Comparison of ENCODE assay signal across 8 cellular contexts in the genomic region with DNA sequence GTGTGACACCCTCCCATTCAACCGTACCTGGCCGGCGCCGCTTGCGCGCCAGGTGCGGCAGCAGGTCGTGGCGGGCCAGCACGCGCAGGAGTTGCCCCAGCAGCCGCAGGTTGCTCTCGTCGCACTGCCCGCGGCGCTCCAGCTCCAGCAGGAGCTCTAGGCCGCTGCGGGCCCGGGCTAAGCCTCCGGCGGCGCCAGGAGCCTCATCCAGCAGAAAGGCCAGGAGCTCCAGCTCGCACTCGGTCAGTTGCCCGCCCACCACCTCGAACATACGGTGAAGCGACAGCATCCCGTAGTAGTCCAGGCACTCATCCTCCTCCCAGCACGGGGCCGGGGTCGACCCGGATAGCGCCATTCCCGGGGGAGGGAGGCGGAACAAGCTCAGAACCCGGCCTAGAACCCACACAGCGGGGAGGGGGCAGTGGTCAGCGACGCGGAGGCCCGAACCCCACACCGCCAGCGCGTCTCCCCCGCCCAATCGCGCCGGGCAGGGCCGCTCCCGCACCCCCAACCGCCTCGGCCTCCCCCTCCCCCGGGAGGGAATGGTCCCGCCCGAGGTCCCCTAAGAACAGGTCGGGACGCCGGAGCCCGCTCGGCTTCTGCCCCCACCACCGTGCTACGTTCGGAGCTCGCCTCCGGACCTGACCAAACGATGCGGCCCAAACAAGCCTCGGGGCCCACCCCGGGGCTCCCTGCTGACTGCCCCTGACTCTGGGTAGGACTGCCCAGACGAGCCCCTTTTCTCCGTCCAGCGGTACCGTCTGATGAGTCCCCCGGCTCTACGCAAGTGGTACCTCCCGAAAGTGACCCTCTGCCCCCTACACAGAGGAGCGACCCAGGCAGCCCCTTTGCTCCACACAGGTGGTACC. TPM values are rescaled to one million over a fixed set of nuclear protein-coding genes. Genes with fewer than 3 reads are reported as not detected.
DNase-seq lines count a peak whose midpoint lies in the region; ATAC-seq and TF ChIP-seq lines count a peak whose summit lies in the region.

No MANE protein-coding gene starts in this region.

- DNase-seq in BJ (ENCODE audit: low read depth) (no peak), MG63 (peak; percentile 46), fibroblast of mammary gland (ENCODE audit: low read depth) (peak; percentile 11), vagina (ENCODE audit: extremely low spot score in 2 of 2) (no peak)
- DNase-seq in activated T-cell treated with anti-CD3 and anti-CD28 coated beads, Interleukin-2, amount 50 U/mL, for 1 hour = peak; percentile 34
- peak; percentile 64 for DNase-seq in natural killer cell treated with Interleukin-12 subunit alpha and Interleukin-12 subunit beta and Interleukin-15 and Interleukin-18, amount 100 ng/mL, for 72 hours (ENCODE audit: low spot score)

- H3K27ac Mint-ChIP-seq in natural killer cell treated with Interleukin-12 subunit alpha and Interleukin-12 subunit beta and Interleukin-15 and Interleukin-18, amount 100 ng/mL, for 72 hours = peak overlapping the region; percentile 87 to 93

- peak overlapping the region; percentile 95 for H3K27ac ChIP-seq in vagina

- TF ChIP-seq CTCF in BJ (IDR thresholded peaks at IDR 0.05; ENCODE audit: insufficient read depth, low read depth, low read length) (no peak), fibroblast of mammary gland (conservative IDR thresholded peaks at IDR 0.05; ENCODE audit: control insufficient read depth, insufficient read depth, low read depth, low read length) (no peak), vagina (IDR thresholded peaks at IDR 0.05) (no peak)

- peaks cover 71% of the 10 kb centered on the region for H3K4me1 ChIP-seq in vagina

- H3K4me3 ChIP-seq in BJ (ENCODE audit: low read depth, low read length) = peak overlapping the region; percentile 79
- H3K4me3 ChIP-seq in MG63 = peak overlapping the region; percentile 84
- H3K4me3 ChIP-seq in fibroblast of mammary gland (ENCODE audit: control insufficient read depth, low read depth, low read length) = peak overlapping the region; percentile 93
- H3K4me3 ChIP-seq in vagina = peak overlapping the region; percentile 59 to 67

- H3K27me3 Mint-ChIP-seq in natural killer cell treated with Interleukin-12 subunit alpha and Interleukin-12 subunit beta and Interleukin-15 and Interleukin-18, amount 100 ng/mL, for 72 hours = no peaks in the 10 kb centered on the region

- H3K36me3 ChIP-seq in BJ (ENCODE audit: control insufficient read depth, insufficient read depth, low read length) (no peaks in the 10 kb centered on the region), MG63 (peaks cover 36% of the 10 kb centered on the region), vagina (peaks cover 0 to 27% of the 10 kb centered on the region in 2 donors)

- no peaks in the 10 kb centered on the region for H3K9me3 Mint-ChIP-seq in natural killer cell treated with Interleukin-12 subunit alpha and Interleukin-12 subunit beta and Interleukin-15 and Interleukin-18, amount 100 ng/mL, for 72 hours

- H3K9me3 ChIP-seq in MG63 (no peaks in the 10 kb centered on the region), vagina (no peaks in the 10 kb centered on the region)

- TF ChIP-seq POLR2A in vagina (IDR thresholded peaks at IDR 0.05) = no peak

- peaks cover 59 to 69% of the 10 kb centered on the region in 2 donors for H3K4me1 Mint-ChIP-seq in natural killer cell treated with Interleukin-12 subunit alpha and Interleukin-12 subunit beta and Interleukin-15 and Interleukin-18, amount 100 ng/mL, for 72 hours (ENCODE audit: low read depth in 2 of 2)

- H3K27me3 ChIP-seq in BJ (ENCODE audit: control insufficient read depth, insufficient read depth, low read length) (no peaks in the 10 kb centered on the region), MG63 (no peaks in the 10 kb centered on the region), vagina (no peaks in the 10 kb centered on the region)

- POLR2A ChIA-PET in BJ (lab: Charles Lee) = interaction anchor here (0.7 kb wide), 1 partner anchor 9 kb away, joined by 47 read pairs; no protein-coding TSS in a partner anchor

- H3K36me3 Mint-ChIP-seq in natural killer cell treated with Interleukin-12 subunit alpha and Interleukin-12 subunit beta and Interleukin-15 and Interleukin-18, amount 100 ng/mL, for 72 hours = peaks cover 13% of the 10 kb centered on the region

- CTCF ChIA-PET in BJ (lab: Yijun Ruan, JAX) = interaction anchor here (0.7 to 2.9 kb wide), 11 partner anchors 9 to 108 kb away, joined by 3 to 12 read pairs (median 4); partner anchors contain the start of genes GSK3A and POU2F2

- peak; percentile 17 for ATAC-seq in GM21360 (IDR thresholded peaks at IDR 0.05; ENCODE audit: unreplicated experiment)
- peak in 1 of 2 donors; percentile 6 for ATAC-seq in natural killer cell treated with Interleukin-12 subunit alpha and Interleukin-12 subunit beta and Interleukin-15 and Interleukin-18, amount 100 ng/mL, for 72 hours
- no peak for ATAC-seq in GM21390 (IDR thresholded peaks at IDR 0.05; ENCODE audit: unreplicated experiment)

- intact Hi-C loops in vagina (cut with DNase I) = no loop called here

- H3K4me3 Mint-ChIP-seq in natural killer cell treated with Interleukin-12 subunit alpha and Interleukin-12 subunit beta and Interleukin-15 and Interleukin-18, amount 100 ng/mL, for 72 hours = peak overlapping the region; percentile 96

RNA-seq across cellular contexts. Expression of gene DEDD2, which starts 0.6 kb away (rescaled TPM):
- 19.1 and 30.4 TPM in 2 replicates for polyA plus RNA-seq in BJ (2011; rRNA removed)
- 8.3 and 16.0 TPM in 2 replicates for polyA minus RNA-seq in BJ (2011; rRNA and poly(A)+ RNA removed)
- total RNA-seq in MG63 (2014; rRNA removed; shearing (Covaris generic); ENCODE audit: low replicate concordance) = 26.3 and 42.9 TPM in 2 replicates
- total RNA-seq in natural killer cell treated with Interleukin-12 subunit alpha and Interleukin-12 subunit beta and Interleukin-15 and Interleukin-18, amount 100 ng/mL, for 72 hours = 10 to 100 TPM; 28.5 to 33.2 TPM
- 25.3 TPM for total RNA-seq in vagina

RNA-seq across cellular contexts. Expression of gene ZNF526, which starts 3.2 kb away (rescaled TPM):
- 4.8 and 5.9 TPM in 2 replicates for polyA plus RNA-seq in BJ (2011; rRNA removed)
- 9.8 and 14.0 TPM in 2 replicates for polyA minus RNA-seq in BJ (2011; rRNA and poly(A)+ RNA removed)
- total RNA-seq in MG63 (2014; rRNA removed; shearing (Covaris generic); ENCODE audit: low replicate concordance) = 8.5 and 12.8 TPM in 2 replicates
- total RNA-seq in natural killer cell treated with Interleukin-12 subunit alpha and Interleukin-12 subunit beta and Interleukin-15 and Interleukin-18, amount 100 ng/mL, for 72 hours = 10 to 100 TPM; 18.5 to 23.7 TPM
- total RNA-seq in vagina = 6.1 TPM

RNA-seq across cellular contexts. Expression of gene GSK3A, which starts 25.5 kb away (rescaled TPM):
- 27.7 and 36.1 TPM in 2 replicates for polyA plus RNA-seq in BJ (2011; rRNA removed)
- 21.9 and 22.7 TPM in 2 replicates for polyA minus RNA-seq in BJ (2011; rRNA and poly(A)+ RNA removed)
- total RNA-seq in MG63 (2014; rRNA removed; shearing (Covaris generic); ENCODE audit: low replicate concordance) = 24.1 and 27.3 TPM in 2 replicates
- total RNA-seq in natural killer cell treated with Interleukin-12 subunit alpha and Interleukin-12 subunit beta and Interleukin-15 and Interleukin-18, amount 100 ng/mL, for 72 hours = 10 to 100 TPM; 51.1 to 52.8 TPM
- total RNA-seq in vagina = 21.1 TPM

RNA-seq across cellular contexts. Expression of gene ERF, which starts 38.0 kb away (rescaled TPM):
- polyA plus RNA-seq in BJ (2011; rRNA removed) = 47.4 and 51.4 TPM in 2 replicates
- polyA minus RNA-seq in BJ (2011; rRNA and poly(A)+ RNA removed) = 41.5 and 62.0 TPM in 2 replicates
- total RNA-seq in MG63 (2014; rRNA removed; shearing (Covaris generic); ENCODE audit: low replicate concordance) = 78.3 and 168 TPM in 2 replicates
- total RNA-seq in natural killer cell treated with Interleukin-12 subunit alpha and Interleukin-12 subunit beta and Interleukin-15 and Interleukin-18, amount 100 ng/mL, for 72 hours = 10 to 100 TPM; 29.5 to 47.8 TPM
- 44.7 TPM for total RNA-seq in vagina

RNA-seq across cellular contexts. Expression of gene CIC, which starts 52.2 kb away (rescaled TPM):
- 3.5 and 7.0 TPM in 2 replicates for polyA plus RNA-seq in BJ (2011; rRNA removed)
- polyA minus RNA-seq in BJ (2011; rRNA and poly(A)+ RNA removed) = 5.2 and 7.9 TPM in 2 replicates
- 5.9 and 15.8 TPM in 2 replicates for total RNA-seq in MG63 (2014; rRNA removed; shearing (Covaris generic); ENCODE audit: low replicate concordance)
- total RNA-seq in natural killer cell treated with Interleukin-12 subunit alpha and Interleukin-12 subunit beta and Interleukin-15 and Interleukin-18, amount 100 ng/mL, for 72 hours = 100 to 1,000 TPM; 110 to 115 TPM
- 36.1 TPM for total RNA-seq in vagina

Comparison
In these comparisons a context has a peak if more than half of its experiments do, and no peak if none do; other contexts are left out.
1. DNase-seq: peak in MG63 (single experiment), activated T-cell treated with anti-CD3 and anti-CD28 coated beads, Interleukin-2, amount 50 U/mL, for 1 hour (single experiment), fibroblast of mammary gland (single experiment) and natural killer cell treated with Interleukin-12 subunit alpha and Interleukin-12 subunit beta and Interleukin-15 and Interleukin-18, amount 100 ng/mL, for 72 hours (single experiment); none in BJ (single experiment) and vagina (0 of 2).
2. Peak in every context shown above with its lines, with median percentiles within 50 percentile points of each other: H3K4me3 ChIP-seq.